8 cellular contexts compared by ENCODE assay signal in genomic region chr1:212606734-212607205, GRCh38. TPM values are rescaled to one million over a fixed set of nuclear protein-coding genes. Genes with fewer than 3 reads are reported as not detected.
DNase-seq lines count a peak whose midpoint lies in the region; ATAC-seq and TF ChIP-seq lines count a peak whose summit lies in the region.

No MANE protein-coding gene starts in this region.

- peaks cover 0 to 13% of the 10 kb centered on the region in 2 donors for H3K36me3 Mint-ChIP-seq in CD4-positive, alpha-beta memory T cell
- H3K36me3 Mint-ChIP-seq in activated T-cell treated with anti-CD3 and anti-CD28 coated beads, Interleukin-2, amount 50 U/mL, for 24 hours (ENCODE audit: low read depth): peaks cover 15% of the 10 kb centered on the region
- no peaks in the 10 kb centered on the region for H3K36me3 Mint-ChIP-seq in osteocyte (ENCODE audit: unreplicated experiment)

- peak overlapping the region; percentile 95 to 97 (median 97) for H3K4me3 Mint-ChIP-seq in CD4-positive, alpha-beta memory T cell
- peak overlapping the region; percentile 89 for H3K4me3 Mint-ChIP-seq in activated T-cell treated with anti-CD3 and anti-CD28 coated beads, Interleukin-2, amount 50 U/mL, for 24 hours
- H3K4me3 Mint-ChIP-seq in osteocyte (ENCODE audit: unreplicated experiment): peak overlapping the region; percentile 84

- H3K9me3 Mint-ChIP-seq in CD4-positive, alpha-beta memory T cell: no peaks in the 10 kb centered on the region
- H3K9me3 Mint-ChIP-seq in activated T-cell treated with anti-CD3 and anti-CD28 coated beads, Interleukin-2, amount 50 U/mL, for 24 hours: no peaks in the 10 kb centered on the region
- H3K9me3 Mint-ChIP-seq in osteocyte (ENCODE audit: unreplicated experiment): no peaks in the 10 kb centered on the region

- H3K4me2 ChIP-seq in KMS-11 (peak overlapping the region; percentile 95), fibroblast of lung (ENCODE audit: extremely low read depth, insufficient read depth, low read length) (peak overlapping the region; percentile 41)

- peak overlapping the region; percentile 10 to 68 for H3K4me3 ChIP-seq in CD4-positive, alpha-beta memory T cell (ENCODE audit: low read length in 2 of 2)
- peak overlapping the region; percentile 90 for H3K4me3 ChIP-seq in KMS-11 (IDR thresholded peaks at IDR 0.05; ENCODE audit: insufficient read depth, low read depth, low read length)
- H3K4me3 ChIP-seq in fibroblast of lung (replicated peaks in 1 of 4; ENCODE audit: control extremely low read depth in 1 of 4, insufficient read depth in 1 of 4, low read depth in 3 of 4, low read length in 4 of 4): peak overlapping the region in 1 of 4 experiments; percentile 57

- H3K79me2 ChIP-seq in KMS-11 (ENCODE audit: insufficient read depth, low read depth) (peaks cover 7% of the 10 kb centered on the region; the same call in 1 of the 2 replicates), fibroblast of lung (ENCODE audit: control insufficient read depth, insufficient read depth, low read length) (peaks cover 24% of the 10 kb centered on the region)

- H3K27ac ChIP-seq in CD4-positive, alpha-beta memory T cell (ENCODE audit: low read depth, low read length): peak overlapping the region; percentile 48
- no peak overlapping the region; the same call in 1 of the 2 replicates for H3K27ac ChIP-seq in KMS-11
- no peak overlapping the region for H3K27ac ChIP-seq in fibroblast of lung (ENCODE audit: insufficient read depth, low read length)

- H3K4me1 Mint-ChIP-seq in CD4-positive, alpha-beta memory T cell: peaks cover 12 to 43% (median 23%) of the 10 kb centered on the region in 4 donors
- H3K4me1 Mint-ChIP-seq in activated T-cell treated with anti-CD3 and anti-CD28 coated beads, Interleukin-2, amount 50 U/mL, for 24 hours (ENCODE audit: low read depth): peaks cover 56% of the 10 kb centered on the region
- peaks cover 34% of the 10 kb centered on the region for H3K4me1 Mint-ChIP-seq in osteocyte (ENCODE audit: unreplicated experiment)

- no peaks in the 10 kb centered on the region for H3K36me3 ChIP-seq in CD4-positive, alpha-beta memory T cell (ENCODE audit: insufficient read depth, low read length)
- H3K36me3 ChIP-seq in KMS-11 (ENCODE audit: insufficient read depth) (no peaks in the 10 kb centered on the region), fibroblast of lung (ENCODE audit: control insufficient read depth, insufficient read depth, low read length) (no peaks in the 10 kb centered on the region)

- CTCF ChIA-PET in CD4-positive, alpha-beta memory T cell (lab: Charles Lee; ENCODE audit: partially characterized antibody): interaction anchor here (2.1 kb wide), 1 partner anchor 10 kb away, joined by 5 read pairs; no protein-coding TSS in a partner anchor

- peaks cover 29% of the 10 kb centered on the region for H3K4me1 ChIP-seq in CD4-positive, alpha-beta memory T cell (ENCODE audit: insufficient read depth, low read length)
- H3K4me1 ChIP-seq in KMS-11 (ENCODE audit: low read depth, poor library complexity, severe bottlenecking) (peaks cover 34% of the 10 kb centered on the region), fibroblast of lung (ENCODE audit: control insufficient read depth, extremely low read depth, insufficient read depth, low read length) (peaks cover 9% of the 10 kb centered on the region)

- H3K27me3 Mint-ChIP-seq in CD4-positive, alpha-beta memory T cell: peaks cover 44 to 52% of the 10 kb centered on the region in 2 donors
- peaks cover 66% of the 10 kb centered on the region for H3K27me3 Mint-ChIP-seq in activated T-cell treated with anti-CD3 and anti-CD28 coated beads, Interleukin-2, amount 50 U/mL, for 24 hours
- peaks cover 60% of the 10 kb centered on the region for H3K27me3 Mint-ChIP-seq in osteocyte (ENCODE audit: unreplicated experiment)

- H2AFZ ChIP-seq in KMS-11 (ENCODE audit: low read depth): peak overlapping the region; percentile 78
- H2AFZ ChIP-seq in fibroblast of lung (ENCODE audit: low read length): no peak overlapping the region

- TF ChIP-seq CTCF in KMS-11 (conservative IDR thresholded peaks at IDR 0.05; ENCODE audit: low read depth, low read length) (0 out of 2 replicates have a peak, but pooled peaks have one; percentile 5), fibroblast of lung (conservative IDR thresholded peaks at IDR 0.05 in 1 of 2, IDR thresholded peaks at IDR 0.05 in 1 of 2; ENCODE audit: low read depth in 1 of 2, low read length in 2 of 2) (no peak), osteocyte (IDR thresholded peaks at IDR 0.05) (no peak)

- intact Hi-C loops in CD4-positive, alpha-beta memory T cell (cut with micrococcal nuclease): loop anchor here (5.0 kb wide), 2 partner anchors 186 to 319 kb away; partner anchors contain the start of genes NSL1, PPP2R5A and TATDN3

- H3K27ac Mint-ChIP-seq in CD4-positive, alpha-beta memory T cell: peak overlapping the region in 6 of 7 donors; percentile 8 to 96 (median 67)
- H3K27ac Mint-ChIP-seq in activated T-cell treated with anti-CD3 and anti-CD28 coated beads, Interleukin-2, amount 50 U/mL, for 24 hours: no peak overlapping the region
- H3K27ac Mint-ChIP-seq in osteocyte (ENCODE audit: unreplicated experiment): peak overlapping the region; percentile 60

- no peak for ATAC-seq in GM21381 (IDR thresholded peaks at IDR 0.05; ENCODE audit: unreplicated experiment)

- peak overlapping the region; percentile 93 for H3K9ac ChIP-seq in KMS-11
- no peak overlapping the region for H3K9ac ChIP-seq in fibroblast of lung (ENCODE audit: insufficient read depth, low read length)

- H3K27me3 ChIP-seq in CD4-positive, alpha-beta memory T cell (ENCODE audit: insufficient read depth, low read length): peaks cover 38% of the 10 kb centered on the region
- peaks cover 31% of the 10 kb centered on the region for H3K27me3 ChIP-seq in KMS-11 (ENCODE audit: insufficient read depth, low read depth)
- H3K27me3 ChIP-seq in fibroblast of lung (ENCODE audit: control insufficient read depth, insufficient read depth, low read length): peaks cover 48% of the 10 kb centered on the region

- no peaks in the 10 kb centered on the region for H3K9me3 ChIP-seq in CD4-positive, alpha-beta memory T cell (ENCODE audit: control insufficient read depth in 1 of 2, low read length in 2 of 2)
- no peaks in the 10 kb centered on the region for H3K9me3 ChIP-seq in fibroblast of lung (ENCODE audit: control insufficient read depth, insufficient read depth, low read depth, low read length)

- DNase-seq in CD4-positive, alpha-beta memory T cell: peak; percentile 58 to 77 (median 68)
- peak; percentile 62 for DNase-seq in activated T-cell treated with anti-CD3 and anti-CD28 coated beads, Interleukin-2, amount 50 U/mL, for 24 hours
- DNase-seq in fibroblast of lung (ENCODE audit: low read depth in 2 of 2): no peak
- DNase-seq in osteocyte (ENCODE audit: extremely low spot score, unreplicated experiment): peak; percentile 80
- no peak for DNase-seq in globus pallidus (ENCODE audit: low spot score)
- no peak for DNase-seq in EL

- POLR2A ChIA-PET in CD4-positive, alpha-beta memory T cell (lab: Charles Lee; ENCODE audit: partially characterized antibody): interaction anchor here (0.6 to 2.1 kb wide), 3 partner anchors 10 to 184 kb away, joined by 4 to 16 read pairs (median 12); no protein-coding TSS in a partner anchor

- H4K20me1 ChIP-seq in KMS-11 (ENCODE audit: insufficient read depth) (no peaks in the 10 kb centered on the region), fibroblast of lung (ENCODE audit: control insufficient read depth, extremely low read depth, insufficient read depth, low read length) (no peaks in the 10 kb centered on the region)

RNA-seq across cellular contexts. Expression of gene ATF3, which starts 1.8 kb away (rescaled TPM):
- 1 to 10 TPM; 2.7 to 3.1 TPM for total RNA-seq in CD4-positive, alpha-beta memory T cell
- under 1 TPM in 1 of 2 donors, not detected in 1; 0.09 TPM for polyA plus RNA-seq in CD4-positive, alpha-beta memory T cell
- total RNA-seq in fibroblast of lung (14.1 and 35.7 TPM in 2 replicates), osteocyte (18.7 and 45.3 TPM in 2 replicates)
- polyA plus RNA-seq in fibroblast of lung: 12.4 and 33.8 TPM in 2 replicates
- 9.8 and 31.1 TPM in 2 replicates for polyA plus RNA-seq in fibroblast of lung (2012)
- 12.8 and 15.8 TPM in 2 replicates for polyA minus RNA-seq in fibroblast of lung (ENCODE audit: low replicate concordance)

Comparison
In these comparisons a context has a peak if more than half of its experiments do, and no peak if none do; other contexts are left out.
1. DNase-seq: peak in CD4-positive, alpha-beta memory T cell (5 of 5), activated T-cell treated with anti-CD3 and anti-CD28 coated beads, Interleukin-2, amount 50 U/mL, for 24 hours (single experiment) and osteocyte (single experiment); none in fibroblast of lung (0 of 2), globus pallidus (single experiment) and EL (single experiment).
2. Peak in every context shown above with its lines, with median percentiles within 50 percentile points of each other: H3K4me3 Mint-ChIP-seq.